ENCODE assay signal across 20 cellular contexts in genomic region chr14:58662759-58663158, GRCh38. TPM values are rescaled to one million over a fixed set of nuclear protein-coding genes. Genes with fewer than 3 reads are reported as not detected.
DNase-seq lines count a peak whose midpoint lies in the region; ATAC-seq, FAIRE-seq and TF ChIP-seq lines count a peak whose summit lies in the region.
"Had no signal": no experiment of that assay in that cellular context is flagged by ENCODE, and none has a peak within 500 bp of the region (broad histone marks: within the 10 kb centered on the region; RNA-seq: fewer than 3 reads in every experiment).

No MANE protein-coding gene starts in this region.

- H3K9me3 ChIP-seq in GM12878 (replicated peaks; ENCODE audit: control insufficient read depth, insufficient read depth, low read length) = no peaks in the 10 kb centered on the region
- H3K9me3 ChIP-seq in trophoblast cell (ENCODE audit: insufficient read depth, low read depth, low read length) = no peaks in the 10 kb centered on the region
- H3K9me3 ChIP-seq: BE2C had no signal

- H4K91ac ChIP-seq in trophoblast cell (ENCODE audit: low read depth, low read length) = no peak overlapping the region

- peaks cover 6% of the 10 kb centered on the region for H3K79me1 ChIP-seq in trophoblast cell (ENCODE audit: low read length)

- peaks cover 44% of the 10 kb centered on the region for H3K4me1 Mint-ChIP-seq in activated naive CD4-positive, alpha-beta T cell treated with anti-CD3 and anti-CD28 coated beads, Interleukin-2, amount 50 U/mL, for 24 hours
- peaks cover 10% of the 10 kb centered on the region for H3K4me1 Mint-ChIP-seq in endothelial cell (ENCODE audit: unreplicated experiment)

- in situ Hi-C loops in GM12878 (cut with MboI) = no loop called here

- no peak overlapping the region for H3K4me3 ChIP-seq in GM12878
- H3K4me3 ChIP-seq in trophoblast cell (ENCODE audit: low read depth, low read length) = no peak overlapping the region

- H3K27ac Mint-ChIP-seq in activated naive CD4-positive, alpha-beta T cell treated with anti-CD3 and anti-CD28 coated beads, Interleukin-2, amount 50 U/mL, for 24 hours = peak overlapping the region; percentile 82
- H3K27ac Mint-ChIP-seq in activated naive CD4-positive, alpha-beta T cell treated with anti-CD3 and anti-CD28 coated beads, Interleukin-2, amount 50 U/mL, for 72 hours = peak overlapping the region in 1 of 2 donors; percentile 76
- no peak overlapping the region for H3K27ac Mint-ChIP-seq in endothelial cell (ENCODE audit: unreplicated experiment)

- no peak overlapping the region for H2AK5ac ChIP-seq in trophoblast cell (ENCODE audit: low read length)

- WGBS in GM12878 (ENCODE audit: insufficient coverage, insufficient replicate concordance, low lambda C conversion rate, missing lambda C conversion rate) = 0% methylated on average over 2 of the region's 2 CpGs
- WGBS in trophoblast cell (ENCODE audit: extremely low coverage, insufficient coverage, insufficient read length) = no CpG with 5 or more reads among the region's 2 CpGs

- peaks cover 2% of the 10 kb centered on the region for H3K36me3 Mint-ChIP-seq in activated naive CD4-positive, alpha-beta T cell treated with anti-CD3 and anti-CD28 coated beads, Interleukin-2, amount 50 U/mL, for 24 hours
- no peaks in the 10 kb centered on the region for H3K36me3 Mint-ChIP-seq in activated naive CD4-positive, alpha-beta T cell treated with anti-CD3 and anti-CD28 coated beads, Interleukin-2, amount 50 U/mL, for 72 hours
- no peaks in the 10 kb centered on the region for H3K36me3 Mint-ChIP-seq in endothelial cell (ENCODE audit: low read depth, unreplicated experiment)
- H3K36me3 Mint-ChIP-seq: CD4-positive, alpha-beta memory T cell had no signal

- no peak for ATAC-seq in activated naive CD4-positive, alpha-beta T cell treated with anti-CD3 and anti-CD28 coated beads, Interleukin-2, amount 50 U/mL, for 72 hours
- ATAC-seq in GM12878 = peak; percentile 60

- H3K4me2 ChIP-seq in GM12878 (ENCODE audit: control insufficient read depth, insufficient read depth) (no peak overlapping the region), trophoblast cell (ENCODE audit: low read length) (no peak overlapping the region)
- H3K4me2 ChIP-seq: KMS-11 had no signal

- CTCF ChIA-PET in GM12878 (lab: Yijun Ruan, JAX) = interaction anchor here (1.3 kb wide), 1 partner anchor 22 kb away, joined by 3 read pairs; no protein-coding TSS in a partner anchor

- H3K27me3 ChIP-seq in GM12878 (replicated peaks in 1 of 2; ENCODE audit: control insufficient read depth in 2 of 2, insufficient read depth in 2 of 2, low read length in 1 of 2) (no peaks in the 10 kb centered on the region), trophoblast cell (ENCODE audit: insufficient read depth, low read length) (no peaks in the 10 kb centered on the region)
- H3K27me3 ChIP-seq: BE2C had no signal

- no peak overlapping the region for H3K18ac ChIP-seq in trophoblast cell (ENCODE audit: low read length)

- DNase-seq in DMS53 (lab: John Stamatoyannopoulos, UW) = peak; percentile 26
- DNase-seq in DMS53 treated with DMSO at 0.1 percent for 48 hours (lab: John Stamatoyannopoulos, UW; ENCODE audit: unreplicated experiment) = no peak
- no peak for DNase-seq in activated naive CD4-positive, alpha-beta T cell treated with anti-CD3 and anti-CD28 coated beads, Interleukin-2, amount 50 U/mL, for 72 hours (ENCODE audit: low spot score in 2 of 2)
- DNase-seq in GM12878 (ENCODE audit: low read depth, low spot score) = no peak
- no peak for DNase-seq in trophoblast cell
- no peak for DNase-seq in NCI-H2227 (lab: John Stamatoyannopoulos, UW; ENCODE audit: unreplicated experiment)
- DNase-seq in endothelial cell (ENCODE audit: low spot score) = no peak
- DNase-seq: 8988T; Calu3; CD4-positive, alpha-beta memory T cell; GF-D8; NCI-H1048; NCI-H1436 treated with DMSO at 0.1 percent for 48 hours; NK-92 treated with Interleukin-12 subunit alpha and Interleukin-12 subunit beta, amount 100 ng/mL, for 24 hours had no signal

- TF ChIP-seq RAD21 in GM12878 (IDR thresholded peaks at IDR 0.05; ENCODE audit: insufficient read depth, low read depth, low read length) = no peak

- H3K9ac ChIP-seq in GM12878 (ENCODE audit: control insufficient read depth, insufficient read depth, low read length) (no peak overlapping the region), trophoblast cell (ENCODE audit: low read length) (no peak overlapping the region)
- H3K9ac ChIP-seq: KMS-11 had no signal

- no peaks in the 10 kb centered on the region for H3K79me2 ChIP-seq in GM12878 (ENCODE audit: control insufficient read depth, insufficient read depth, low read length)
- H3K79me2 ChIP-seq in trophoblast cell (ENCODE audit: control insufficient read depth, insufficient read depth, low read length, poor library complexity) = peaks cover 2% of the 10 kb centered on the region

- H3K27ac ChIP-seq in GM12878 (ENCODE audit: control insufficient read depth, insufficient read depth) (no peak overlapping the region), trophoblast cell (ENCODE audit: low read depth, low read length) (peak overlapping the region; percentile 21)
- H3K27ac ChIP-seq: KMS-11 had no signal

- no peak overlapping the region for H3K4ac ChIP-seq in trophoblast cell (ENCODE audit: low read depth, low read length)

- RAD21 ChIA-PET in GM12878 (lab: Charles Lee; ENCODE audit: unreplicated experiment) = no interaction called here

- POLR2A ChIA-PET in GM12878 (lab: Charles Lee) = no interaction called here

- H4K20me1 ChIP-seq in GM12878 (ENCODE audit: control insufficient read depth, insufficient read depth) = no peaks in the 10 kb centered on the region

- H3K14ac ChIP-seq in trophoblast cell (ENCODE audit: low read length) = no peak overlapping the region

- H4K12ac ChIP-seq in trophoblast cell (ENCODE audit: low read depth, low read length) = no peak overlapping the region

- SMC1A ChIA-PET in GM12878 (lab: Charles Lee; ENCODE audit: uncharacterized antibody, unreplicated experiment) = interaction anchor here (0.6 to 2.4 kb wide), 7 partner anchors 22 to 90 kb away, joined by 3 to 9 read pairs (median 3); no protein-coding TSS in a partner anchor

- H3K36me3 ChIP-seq in GM12878 (ENCODE audit: control insufficient read depth in 2 of 2, insufficient read depth in 2 of 2, low read length in 1 of 2) = no peaks in the 10 kb centered on the region
- no peaks in the 10 kb centered on the region for H3K36me3 ChIP-seq in trophoblast cell (ENCODE audit: control insufficient read depth in 1 of 2, insufficient read depth in 2 of 2, low read length in 2 of 2)
- H3K36me3 ChIP-seq: BE2C had no signal

- no peak for TF ChIP-seq POLR2A in GM12878 (IDR thresholded peaks at IDR 0.05; ENCODE audit: low read depth, low read length)

- intact Hi-C loops in GM12878 (cut with micrococcal nuclease; ENCODE audit: unreplicated experiment) = no loop called here

- H2BK5ac ChIP-seq in trophoblast cell (ENCODE audit: low read depth, low read length, poor library complexity) = no peak overlapping the region

- TF ChIP-seq EP300 in GM12878 (IDR thresholded peaks at IDR 0.05; ENCODE audit: borderline replicate concordance in 1 of 2, control insufficient read depth in 1 of 2, low read depth in 2 of 2, low read length in 2 of 2) = no peak

- BruUV-seq in GM12878 (replicated peaks; lab: Mats Ljungman, UMichigan) = no TSS peak

- H2AFZ ChIP-seq in GM12878 (ENCODE audit: control insufficient read depth, low read depth, low read length) (no peak overlapping the region), trophoblast cell (ENCODE audit: insufficient read depth, low read length, poor library complexity) (no peak overlapping the region)

- no peaks in the 10 kb centered on the region for H3K27me3 Mint-ChIP-seq in activated naive CD4-positive, alpha-beta T cell treated with anti-CD3 and anti-CD28 coated beads, Interleukin-2, amount 50 U/mL, for 24 hours
- no peaks in the 10 kb centered on the region for H3K27me3 Mint-ChIP-seq in endothelial cell (ENCODE audit: unreplicated experiment)

- no peak for FAIRE-seq in GM12878 (lab: Jason Lieb, UNC)
- FAIRE-seq: GM12892, H1 had no signal

- no peak overlapping the region for H2BK12ac ChIP-seq in trophoblast cell (ENCODE audit: low read length)

- H3K4me1 ChIP-seq in GM12878 (ENCODE audit: control insufficient read depth, insufficient read depth, low read length) (no peaks in the 10 kb centered on the region), trophoblast cell (ENCODE audit: control insufficient read depth in 1 of 2, insufficient read depth in 2 of 2, low read length in 2 of 2) (peaks cover 5 to 6% of the 10 kb centered on the region in 2 experiments)
- H3K4me1 ChIP-seq: BE2C had no signal

- H3K9me3 Mint-ChIP-seq in activated naive CD4-positive, alpha-beta T cell treated with anti-CD3 and anti-CD28 coated beads, Interleukin-2, amount 50 U/mL, for 24 hours = no peaks in the 10 kb centered on the region
- H3K9me3 Mint-ChIP-seq in activated naive CD4-positive, alpha-beta T cell treated with anti-CD3 and anti-CD28 coated beads, Interleukin-2, amount 50 U/mL, for 72 hours = no peaks in the 10 kb centered on the region
- no peaks in the 10 kb centered on the region for H3K9me3 Mint-ChIP-seq in endothelial cell (ENCODE audit: unreplicated experiment)
- H3K9me3 Mint-ChIP-seq: CD4-positive, alpha-beta memory T cell had no signal

- H2BK120ac ChIP-seq in trophoblast cell (ENCODE audit: insufficient read depth, low read length, poor library complexity) = no peak overlapping the region

- no peak overlapping the region for H3K23ac ChIP-seq in trophoblast cell (ENCODE audit: low read length)

- no peak overlapping the region for H3K4me3 Mint-ChIP-seq in activated naive CD4-positive, alpha-beta T cell treated with anti-CD3 and anti-CD28 coated beads, Interleukin-2, amount 50 U/mL, for 24 hours
- no peak overlapping the region for H3K4me3 Mint-ChIP-seq in endothelial cell (ENCODE audit: unreplicated experiment)

- no peak overlapping the region for H4K8ac ChIP-seq in trophoblast cell (ENCODE audit: low read depth, low read length)

- TF ChIP-seq CTCF in GM12878 (IDR thresholded peaks at IDR 0.05 in 2 of 3, conservative IDR thresholded peaks at IDR 0.05 in 1 of 3; ENCODE audit: control insufficient read depth in 2 of 3, extremely low read depth in 1 of 3, insufficient read depth in 1 of 3, low read depth in 3 of 3, low read length in 3 of 3) (no peak), endothelial cell (IDR thresholded peaks at IDR 0.05; ENCODE audit: unreplicated experiment) (no peak)

RNA-seq across cellular contexts. Expression of gene DACT1, which starts 25.0 kb away (rescaled TPM):
- 10 to 100 TPM in 1 of 2 donors, 1 to 10 TPM in 1; 1.7 to 12.2 TPM for total RNA-seq in activated naive CD4-positive, alpha-beta T cell treated with anti-CD3 and anti-CD28 coated beads, Interleukin-2, amount 50 U/mL, for 72 hours
- 8.0 and 8.1 TPM in 2 replicates for total RNA-seq in GM12878 (2013; cell fraction: nucleolus; rRNA removed)
- total RNA-seq in GM12878 (2014; rRNA removed) (0.87 and 1.1 TPM in 2 replicates), GM12878 (2014; rRNA removed; fragmentation: Illumina TruSeq; extraction: Trizol) (0.69 and 0.76 TPM in 2 replicates), GM12878 (2021) (1.3 TPM in 2 replicates), endothelial cell (ENCODE audit: unreplicated experiment) (2.0 TPM)
- not detected for polyA plus RNA-seq in GM12878 (2011; ENCODE audit: low read depth)
- polyA plus RNA-seq in GM12878 (2011; rRNA removed) (2.3 and 2.9 TPM in 2 replicates), GM12878 (2014; fragmentation: Illumina TruSeq; extraction: Trizol) (1.1 and 2.3 TPM in 2 replicates), GM12878 (2014; fragmentation: Nextera tagmentation; extraction: Ambion mirVana) (under 1 TPM; 0.16 to 0.27 TPM), GM12878 (2014; rRNA removed) (0.90 and 1.1 TPM in 2 replicates), GM12878 (2016; fragmentation: Nextera tagmentation; extraction: Ambion mirVana) (under 1 TPM; 0.13 to 0.29 TPM)
- 3.7 and 4.5 TPM in 2 replicates for polyA plus RNA-seq in GM12878 (2011; cell fraction: cytosol; rRNA removed)
- polyA plus RNA-seq in GM12878 (2011; cell fraction: nucleus; rRNA removed) = 3.0 and 3.7 TPM in 2 replicates
- polyA plus RNA-seq in GM12878 (2012) = 0.27 and 0.36 TPM in 2 replicates
- 5.6 and 6.2 TPM in 2 replicates for polyA minus RNA-seq in GM12878 (2011; rRNA and poly(A)+ RNA removed)
- 1.5 and 2.4 TPM in 2 replicates for polyA minus RNA-seq in GM12878 (2011; cell fraction: cytosol; rRNA and poly(A)+ RNA removed)
- polyA minus RNA-seq in GM12878 (2011; cell fraction: nucleus; rRNA and poly(A)+ RNA removed) = 1.7 TPM in 2 replicates
- 75.1 and 80.9 TPM in 2 replicates for polyA plus RNA-seq in trophoblast cell (2013)
- total RNA-seq: Calu3, OCI-LY7 had no signal
